15 cellular contexts compared by ENCODE assay signal in the genomic region with DNA sequence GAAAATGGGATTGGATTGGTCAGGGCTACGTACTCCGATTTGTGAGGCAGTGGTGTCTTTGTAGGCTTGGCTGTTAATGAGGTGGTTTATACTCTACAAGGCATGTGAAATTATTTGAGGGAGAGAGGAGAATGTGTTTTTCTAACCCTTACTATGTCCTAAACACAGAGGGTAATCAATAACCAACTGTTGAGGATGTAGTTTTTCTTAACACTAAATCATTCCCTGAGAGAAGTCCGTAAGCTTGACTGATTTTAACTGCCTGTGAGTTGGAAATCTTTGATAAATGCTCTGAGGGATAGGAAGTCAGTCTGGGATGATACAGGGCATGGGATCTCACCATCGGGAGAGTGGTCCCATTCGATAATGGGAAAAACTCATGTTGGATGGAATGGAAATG.
DNase-seq lines count a peak whose midpoint lies in the region; ATAC-seq and TF ChIP-seq lines count a peak whose summit lies in the region.
"Had no signal": no experiment of that assay in that cellular context is flagged by ENCODE, and none has a peak within 500 bp of the region (broad histone marks: within the 10 kb centered on the region; RNA-seq: fewer than 3 reads in every experiment).

No MANE protein-coding gene starts in this region.

- DNase-seq in Caki2 (ENCODE audit: low read depth) (peak; percentile 30), caudate nucleus (lab: John Stamatoyannopoulos, UW) (no peak), kidney glomerular epithelial cell (lab: John Stamatoyannopoulos, UW) (peak; percentile 71), sigmoid colon (no peak), islet precursor cell (no peak), ecto neural progenitor cell (ENCODE audit: low spot score) (no peak), HUDEP-2 (lab: John Stamatoyannopoulos, UW; ENCODE audit: unreplicated experiment in 76 of 76) (no peak)
- DNase-seq: BE2C; CD4-positive, CD25-positive, alpha-beta regulatory T cell; COR-L47; GOT3; NCI-H1694 had no signal

- no peak for TF ChIP-seq POLR2A in sigmoid colon (IDR thresholded peaks at IDR 0.05)

- H3K4me1 ChIP-seq in sigmoid colon = peaks cover 0 to 18% (median 13%) of the 10 kb centered on the region in 4 donors
- H3K4me1 ChIP-seq: BE2C had no signal

- no peaks in the 10 kb centered on the region for H3K9me3 ChIP-seq in sigmoid colon
- H3K9me3 ChIP-seq: BE2C had no signal

- no peak overlapping the region for H3K4me3 ChIP-seq in sigmoid colon
- H3K4me3 ChIP-seq: K562 had no signal

- H3K36me3 ChIP-seq in sigmoid colon = no peaks in the 10 kb centered on the region
- H3K36me3 ChIP-seq: BE2C had no signal

- TF ChIP-seq EP300 in sigmoid colon (IDR thresholded peaks at IDR 0.05) = no peak

- no peak for TF ChIP-seq CTCF in sigmoid colon (IDR thresholded peaks at IDR 0.05)

- WGBS in sigmoid colon, 2 donors = 84 to 87% methylated on average over 5 of the region's 5 CpGs

- H3K27ac ChIP-seq in caudate nucleus (ENCODE audit: low read depth, low read length) (peak overlapping the region; percentile 96), sigmoid colon (peak overlapping the region; percentile 16 to 42 (median 30))

- ATAC-seq in GM19467 (IDR thresholded peaks at IDR 0.05; ENCODE audit: unreplicated experiment) = no peak
- ATAC-seq: HCT116, K562 had no signal

- H3K27me3 ChIP-seq in sigmoid colon = no peaks in the 10 kb centered on the region
- H3K27me3 ChIP-seq: BE2C had no signal

- in situ Hi-C loops in Caki2 (cut with HindIII; ENCODE audit: low pct_unique_long_range_greater_than_20kb, low sequenced_read_pairs) = no loop called here

- intact Hi-C loops in sigmoid colon (cut with DNase I) = no loop called here

Comparison
In these comparisons a context has a peak if more than half of its experiments do, and no peak if none do; other contexts are left out.
1. DNase-seq: peak in Caki2 (single experiment) and kidney glomerular epithelial cell (single experiment); none in caudate nucleus (0 of 61), sigmoid colon (single experiment), islet precursor cell (single experiment), ecto neural progenitor cell (single experiment) and HUDEP-2 (0 of 76).